In genomic region chr20:60058869-60059268, GRCh38 we compare ENCODE assay signal across 12 cellular contexts.
DNase-seq lines count a peak whose midpoint lies in the region; ATAC-seq and TF ChIP-seq lines count a peak whose summit lies in the region.
"Had no signal": no experiment of that assay in that cellular context is flagged by ENCODE, and none has a peak within 500 bp of the region (broad histone marks: within the 10 kb centered on the region; RNA-seq: fewer than 3 reads in every experiment).

No MANE protein-coding gene starts in this region.

- H3K36me3 ChIP-seq in lower lobe of right lung (no peaks in the 10 kb centered on the region), suprapubic skin (no peaks in the 10 kb centered on the region)
- H3K36me3 ChIP-seq: uterus had no signal

- H3K4me1 ChIP-seq in lower lobe of right lung, result peaks cover 43% of the 10 kb centered on the region
- peaks cover 51% of the 10 kb centered on the region for H3K4me1 ChIP-seq in suprapubic skin

- H3K27ac Mint-ChIP-seq in activated T-cell treated with anti-CD3 and anti-CD28 coated beads, Interleukin-2, amount 50 U/mL, for 24 hours, result peak overlapping the region; percentile 88
- no peak overlapping the region for H3K27ac Mint-ChIP-seq in T-helper 2 cell treated with Interferon-gamma antibody and Interleukin-4, amounts not matched to agents 5 μg/mL and 100 μg/mL, for 36 hours

- no peaks in the 10 kb centered on the region for H3K27me3 Mint-ChIP-seq in activated T-cell treated with anti-CD3 and anti-CD28 coated beads, Interleukin-2, amount 50 U/mL, for 24 hours
- no peaks in the 10 kb centered on the region for H3K27me3 Mint-ChIP-seq in T-helper 2 cell treated with Interferon-gamma antibody and Interleukin-4, amounts not matched to agents 5 μg/mL and 100 μg/mL, for 36 hours (ENCODE audit: low read depth)

- no peak for TF ChIP-seq EP300 in suprapubic skin (IDR thresholded peaks at IDR 0.05)

- no peak for TF ChIP-seq CTCF in lower lobe of right lung (IDR thresholded peaks at IDR 0.05)
- TF ChIP-seq CTCF in suprapubic skin (IDR thresholded peaks at IDR 0.05), result no peak

- no peaks in the 10 kb centered on the region for H3K36me3 Mint-ChIP-seq in activated T-cell treated with anti-CD3 and anti-CD28 coated beads, Interleukin-2, amount 50 U/mL, for 24 hours (ENCODE audit: low read depth)
- H3K36me3 Mint-ChIP-seq in T-helper 2 cell treated with Interferon-gamma antibody and Interleukin-4, amounts not matched to agents 5 μg/mL and 100 μg/mL, for 36 hours (ENCODE audit: low read depth), result no peaks in the 10 kb centered on the region
- H3K36me3 Mint-ChIP-seq: brain had no signal

- peak overlapping the region; percentile 70 for H3K27ac ChIP-seq in lower lobe of right lung
- H3K27ac ChIP-seq in suprapubic skin, result peak overlapping the region; percentile 10
- H3K27ac ChIP-seq: KMS-11, uterus had no signal

- peaks cover 49% of the 10 kb centered on the region for H3K4me1 Mint-ChIP-seq in activated T-cell treated with anti-CD3 and anti-CD28 coated beads, Interleukin-2, amount 50 U/mL, for 24 hours (ENCODE audit: low read depth)
- peaks cover 37% of the 10 kb centered on the region for H3K4me1 Mint-ChIP-seq in T-helper 2 cell treated with Interferon-gamma antibody and Interleukin-4, amounts not matched to agents 5 μg/mL and 100 μg/mL, for 36 hours (ENCODE audit: low read depth)

- no peak overlapping the region for H3K4me3 ChIP-seq in lower lobe of right lung
- no peak overlapping the region for H3K4me3 ChIP-seq in suprapubic skin
- H3K4me3 ChIP-seq: uterus had no signal

- ATAC-seq in lower lobe of right lung, result no peak
- no peak for ATAC-seq in GM19463 (IDR thresholded peaks at IDR 0.05; ENCODE audit: unreplicated experiment)
- no peak for ATAC-seq in HG03342 (IDR thresholded peaks at IDR 0.05; ENCODE audit: unreplicated experiment)

- DNase-seq in activated T-cell treated with anti-CD3 and anti-CD28 coated beads, Interleukin-2, amount 50 U/mL, for 24 hours, result no peak
- no peak for DNase-seq in activated T-cell treated with anti-CD3 and anti-CD28 coated beads, Interleukin-2, amount 50 U/mL, for 48 hours
- no peak for DNase-seq in T-helper 2 cell treated with Interferon-gamma antibody and Interleukin-4, amounts not matched to agents 5 μg/mL and 100 μg/mL, for 36 hours (ENCODE audit: low spot score)
- DNase-seq in lower lobe of right lung (no peak), suprapubic skin (ENCODE audit: low spot score in 2 of 2) (no peak), NCI-H345 (lab: John Stamatoyannopoulos, UW) (no peak)
- DNase-seq: activated CD4-positive, alpha-beta T cell treated with anti-CD3 and anti-CD28 coated beads, Interleukin-2, amount 50 U/mL, for 1 hour had no signal

- no peak for TF ChIP-seq POLR2A in suprapubic skin (IDR thresholded peaks at IDR 0.05)

- H3K9me3 ChIP-seq in lower lobe of right lung (no peaks in the 10 kb centered on the region), suprapubic skin (no peaks in the 10 kb centered on the region)
- H3K9me3 ChIP-seq: uterus had no signal

- WGBS in suprapubic skin, result 65% methylated on average over 9 of the region's 9 CpGs

- peak overlapping the region; percentile 18 for H3K4me3 Mint-ChIP-seq in activated T-cell treated with anti-CD3 and anti-CD28 coated beads, Interleukin-2, amount 50 U/mL, for 24 hours
- peak overlapping the region; percentile 85 for H3K4me3 Mint-ChIP-seq in T-helper 2 cell treated with Interferon-gamma antibody and Interleukin-4, amounts not matched to agents 5 μg/mL and 100 μg/mL, for 36 hours

- intact Hi-C loops in lower lobe of right lung (cut with DNase I), result loop anchor here (5.0 kb wide), 1 partner anchor 203 kb away; no protein-coding TSS in a partner anchor

- H3K9me3 Mint-ChIP-seq in activated T-cell treated with anti-CD3 and anti-CD28 coated beads, Interleukin-2, amount 50 U/mL, for 24 hours, result no peaks in the 10 kb centered on the region
- no peaks in the 10 kb centered on the region for H3K9me3 Mint-ChIP-seq in T-helper 2 cell treated with Interferon-gamma antibody and Interleukin-4, amounts not matched to agents 5 μg/mL and 100 μg/mL, for 36 hours
- H3K9me3 Mint-ChIP-seq: brain had no signal

- H3K27me3 ChIP-seq in lower lobe of right lung (ENCODE audit: low read depth), result no peaks in the 10 kb centered on the region
- H3K27me3 ChIP-seq in suprapubic skin, result peaks cover 1% of the 10 kb centered on the region
- H3K27me3 ChIP-seq: uterus had no signal
